1 cellular context compared by ENCODE assay signal in the genomic region with DNA sequence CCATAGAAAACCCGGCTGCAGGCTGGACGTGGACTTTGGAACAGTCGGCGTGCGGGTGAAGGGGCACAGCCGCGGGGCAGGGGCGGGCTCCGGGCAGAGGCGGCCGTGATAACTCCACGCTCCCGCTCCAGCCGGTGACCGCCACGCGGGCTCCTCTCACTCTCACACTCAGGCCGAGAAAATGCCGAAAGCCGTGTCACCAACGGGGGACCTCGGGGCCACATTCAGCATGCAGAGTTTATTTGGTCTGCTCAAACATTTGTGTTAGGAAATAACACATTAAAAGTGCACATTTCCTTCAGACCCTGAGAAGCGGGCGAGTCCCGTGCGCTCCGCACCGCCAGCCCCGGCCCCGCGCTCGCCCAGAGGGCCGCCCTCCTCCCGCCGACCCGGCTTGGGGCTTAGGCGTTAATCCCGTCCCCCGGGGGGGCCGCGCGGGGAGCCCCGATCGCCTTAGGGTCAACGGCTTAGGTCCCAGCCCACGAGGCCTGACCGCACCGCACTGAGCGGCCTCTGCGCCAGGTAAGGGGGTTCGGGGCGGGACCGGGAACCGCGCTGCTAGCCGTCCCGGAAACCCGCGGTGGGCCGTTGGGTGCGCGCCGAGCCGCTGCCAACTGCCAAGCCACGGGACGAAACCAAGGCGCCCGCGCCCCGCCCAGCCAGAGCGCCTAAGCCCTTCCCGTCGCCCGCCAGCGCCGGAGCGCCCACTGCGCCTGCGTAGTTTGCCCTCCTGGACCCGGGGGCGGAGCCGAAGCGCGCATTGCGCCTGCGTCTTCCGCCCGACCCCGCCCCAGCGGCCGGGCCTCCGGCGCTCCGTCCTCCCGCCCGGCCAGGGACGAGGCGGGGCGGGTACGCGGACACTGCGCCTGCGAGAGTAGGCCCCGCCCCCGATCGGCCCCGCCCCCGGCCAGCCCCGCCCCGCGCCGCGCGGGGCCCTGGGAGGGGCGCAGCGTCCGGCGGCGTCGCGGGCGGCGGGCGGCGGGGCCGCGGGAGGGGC.
TF ChIP-seq lines count a peak whose summit lies in the region.

A gene with protein sequence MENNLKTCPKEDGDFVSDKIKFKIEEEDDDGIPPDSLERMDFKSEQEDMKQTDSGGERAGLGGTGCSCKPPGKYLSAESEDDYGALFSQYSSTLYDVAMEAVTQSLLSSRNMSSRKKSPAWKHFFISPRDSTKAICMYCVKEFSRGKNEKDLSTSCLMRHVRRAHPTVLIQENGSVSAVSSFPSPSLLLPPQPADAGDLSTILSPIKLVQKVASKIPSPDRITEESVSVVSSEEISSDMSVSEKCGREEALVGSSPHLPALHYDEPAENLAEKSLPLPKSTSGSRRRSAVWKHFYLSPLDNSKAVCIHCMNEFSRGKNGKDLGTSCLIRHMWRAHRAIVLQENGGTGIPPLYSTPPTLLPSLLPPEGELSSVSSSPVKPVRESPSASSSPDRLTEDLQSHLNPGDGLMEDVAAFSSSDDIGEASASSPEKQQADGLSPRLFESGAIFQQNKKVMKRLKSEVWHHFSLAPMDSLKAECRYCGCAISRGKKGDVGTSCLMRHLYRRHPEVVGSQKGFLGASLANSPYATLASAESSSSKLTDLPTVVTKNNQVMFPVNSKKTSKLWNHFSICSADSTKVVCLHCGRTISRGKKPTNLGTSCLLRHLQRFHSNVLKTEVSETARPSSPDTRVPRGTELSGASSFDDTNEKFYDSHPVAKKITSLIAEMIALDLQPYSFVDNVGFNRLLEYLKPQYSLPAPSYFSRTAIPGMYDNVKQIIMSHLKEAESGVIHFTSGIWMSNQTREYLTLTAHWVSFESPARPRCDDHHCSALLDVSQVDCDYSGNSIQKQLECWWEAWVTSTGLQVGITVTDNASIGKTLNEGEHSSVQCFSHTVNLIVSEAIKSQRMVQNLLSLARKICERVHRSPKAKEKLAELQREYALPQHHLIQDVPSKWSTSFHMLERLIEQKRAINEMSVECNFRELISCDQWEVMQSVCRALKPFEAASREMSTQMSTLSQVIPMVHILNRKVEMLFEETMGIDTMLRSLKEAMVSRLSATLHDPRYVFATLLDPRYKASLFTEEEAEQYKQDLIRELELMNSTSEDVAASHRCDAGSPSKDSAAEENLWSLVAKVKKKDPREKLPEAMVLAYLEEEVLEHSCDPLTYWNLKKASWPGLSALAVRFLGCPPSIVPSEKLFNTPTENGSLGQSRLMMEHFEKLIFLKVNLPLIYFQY (plus strand): TSS at position 947 of the 997 bp plus-strand sequence. CDS start 29,819 bp downstream, outside the sequence.

TF ChIP-seq in HepG2, 621 proteins besides CTCF, POLR2A, EP300 and RAD21 (continued from another document and continues in another):
- TF ChIP-seq, protein P1, sequence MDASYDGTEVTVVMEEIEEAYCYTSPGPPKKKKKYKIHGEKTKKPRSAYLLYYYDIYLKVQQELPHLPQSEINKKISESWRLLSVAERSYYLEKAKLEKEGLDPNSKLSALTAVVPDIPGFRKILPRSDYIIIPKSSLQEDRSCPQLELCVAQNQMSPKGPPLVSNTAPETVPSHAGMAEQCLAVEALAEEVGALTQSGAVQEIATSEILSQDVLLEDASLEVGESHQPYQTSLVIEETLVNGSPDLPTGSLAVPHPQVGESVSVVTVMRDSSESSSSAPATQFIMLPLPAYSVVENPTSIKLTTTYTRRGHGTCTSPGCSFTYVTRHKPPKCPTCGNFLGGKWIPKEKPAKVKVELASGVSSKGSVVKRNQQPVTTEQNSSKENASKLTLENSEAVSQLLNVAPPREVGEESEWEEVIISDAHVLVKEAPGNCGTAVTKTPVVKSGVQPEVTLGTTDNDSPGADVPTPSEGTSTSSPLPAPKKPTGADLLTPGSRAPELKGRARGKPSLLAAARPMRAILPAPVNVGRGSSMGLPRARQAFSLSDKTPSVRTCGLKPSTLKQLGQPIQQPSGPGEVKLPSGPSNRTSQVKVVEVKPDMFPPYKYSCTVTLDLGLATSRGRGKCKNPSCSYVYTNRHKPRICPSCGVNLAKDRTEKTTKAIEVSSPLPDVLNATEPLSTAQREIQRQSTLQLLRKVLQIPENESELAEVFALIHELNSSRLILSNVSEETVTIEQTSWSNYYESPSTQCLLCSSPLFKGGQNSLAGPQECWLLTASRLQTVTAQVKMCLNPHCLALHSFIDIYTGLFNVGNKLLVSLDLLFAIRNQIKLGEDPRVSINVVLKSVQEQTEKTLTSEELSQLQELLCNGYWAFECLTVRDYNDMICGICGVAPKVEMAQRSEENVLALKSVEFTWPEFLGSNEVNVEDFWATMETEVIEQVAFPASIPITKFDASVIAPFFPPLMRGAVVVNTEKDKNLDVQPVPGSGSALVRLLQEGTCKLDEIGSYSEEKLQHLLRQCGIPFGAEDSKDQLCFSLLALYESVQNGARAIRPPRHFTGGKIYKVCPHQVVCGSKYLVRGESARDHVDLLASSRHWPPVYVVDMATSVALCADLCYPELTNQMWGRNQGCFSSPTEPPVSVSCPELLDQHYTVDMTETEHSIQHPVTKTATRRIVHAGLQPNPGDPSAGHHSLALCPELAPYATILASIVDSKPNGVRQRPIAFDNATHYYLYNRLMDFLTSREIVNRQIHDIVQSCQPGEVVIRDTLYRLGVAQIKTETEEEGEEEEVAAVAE (CRISPR knock-in tag; IDR thresholded peaks at IDR 0.05; ENCODE audit: borderline replicate concordance) = no peak
- no peak for TF ChIP-seq SSRP1 (CRISPR knock-in tag; IDR thresholded peaks at IDR 0.05)
- peak; percentile 76; the same call in 1 of the 2 replicates for TF ChIP-seq RFXAP (CRISPR knock-in tag; IDR thresholded peaks at IDR 0.05; ENCODE audit: borderline replicate concordance)
- no peak for TF ChIP-seq IRX3 (CRISPR knock-in tag; IDR thresholded peaks at IDR 0.05; ENCODE audit: borderline replicate concordance, low read depth)
- TF ChIP-seq ZNF350 (CRISPR knock-in tag; IDR thresholded peaks at IDR 0.05; ENCODE audit: borderline replicate concordance, low read depth) = 0 out of 2 replicates have a peak, but pooled peaks have one; percentile 59
- TF ChIP-seq, protein P2, sequence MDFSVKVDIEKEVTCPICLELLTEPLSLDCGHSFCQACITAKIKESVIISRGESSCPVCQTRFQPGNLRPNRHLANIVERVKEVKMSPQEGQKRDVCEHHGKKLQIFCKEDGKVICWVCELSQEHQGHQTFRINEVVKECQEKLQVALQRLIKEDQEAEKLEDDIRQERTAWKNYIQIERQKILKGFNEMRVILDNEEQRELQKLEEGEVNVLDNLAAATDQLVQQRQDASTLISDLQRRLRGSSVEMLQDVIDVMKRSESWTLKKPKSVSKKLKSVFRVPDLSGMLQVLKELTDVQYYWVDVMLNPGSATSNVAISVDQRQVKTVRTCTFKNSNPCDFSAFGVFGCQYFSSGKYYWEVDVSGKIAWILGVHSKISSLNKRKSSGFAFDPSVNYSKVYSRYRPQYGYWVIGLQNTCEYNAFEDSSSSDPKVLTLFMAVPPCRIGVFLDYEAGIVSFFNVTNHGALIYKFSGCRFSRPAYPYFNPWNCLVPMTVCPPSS (IDR thresholded peaks at IDR 0.05) = no peak
- TF ChIP-seq ZNF20 (CRISPR knock-in tag; IDR thresholded peaks at IDR 0.05) = no peak
- peak; percentile 79; the same call in 1 of the 2 replicates for TF ChIP-seq ATF7-NPFF (CRISPR knock-in tag; IDR thresholded peaks at IDR 0.05; ENCODE audit: low read depth)
- no peak for TF ChIP-seq ZNF343 (CRISPR knock-in tag; IDR thresholded peaks at IDR 0.05)
- TF ChIP-seq, protein P3, sequence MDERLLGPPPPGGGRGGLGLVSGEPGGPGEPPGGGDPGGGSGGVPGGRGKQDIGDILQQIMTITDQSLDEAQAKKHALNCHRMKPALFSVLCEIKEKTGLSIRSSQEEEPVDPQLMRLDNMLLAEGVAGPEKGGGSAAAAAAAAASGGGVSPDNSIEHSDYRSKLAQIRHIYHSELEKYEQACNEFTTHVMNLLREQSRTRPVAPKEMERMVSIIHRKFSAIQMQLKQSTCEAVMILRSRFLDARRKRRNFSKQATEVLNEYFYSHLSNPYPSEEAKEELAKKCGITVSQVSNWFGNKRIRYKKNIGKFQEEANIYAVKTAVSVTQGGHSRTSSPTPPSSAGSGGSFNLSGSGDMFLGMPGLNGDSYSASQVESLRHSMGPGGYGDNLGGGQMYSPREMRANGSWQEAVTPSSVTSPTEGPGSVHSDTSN (CRISPR knock-in tag; IDR thresholded peaks at IDR 0.05) = no peak
- TF ChIP-seq RFXANK (CRISPR knock-in tag; IDR thresholded peaks at IDR 0.05) = no peak
- TF ChIP-seq DNMT3B (CRISPR knock-in tag; conservative IDR thresholded peaks at IDR 0.05) = no peak
- peak; percentile 31 for TF ChIP-seq HNRNPK (IDR thresholded peaks at IDR 0.05; ENCODE audit: low read depth, low read length, poor library complexity, severe bottlenecking)
- TF ChIP-seq, protein P4, sequence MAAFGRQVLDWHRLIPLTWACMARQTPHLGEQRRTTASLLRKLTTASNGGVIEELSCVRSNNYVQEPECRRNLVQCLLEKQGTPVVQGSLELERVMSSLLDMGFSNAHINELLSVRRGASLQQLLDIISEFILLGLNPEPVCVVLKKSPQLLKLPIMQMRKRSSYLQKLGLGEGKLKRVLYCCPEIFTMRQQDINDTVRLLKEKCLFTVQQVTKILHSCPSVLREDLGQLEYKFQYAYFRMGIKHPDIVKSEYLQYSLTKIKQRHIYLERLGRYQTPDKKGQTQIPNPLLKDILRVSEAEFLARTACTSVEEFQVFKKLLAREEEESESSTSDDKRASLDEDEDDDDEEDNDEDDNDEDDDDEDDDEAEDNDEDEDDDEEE (CRISPR knock-in tag; IDR thresholded peaks at IDR 0.05) = peak; percentile 94
- no peak for TF ChIP-seq SOX13 (IDR thresholded peaks at IDR 0.05)
- TF ChIP-seq SOX13 (CRISPR knock-in tag; conservative IDR thresholded peaks at IDR 0.05 in 1 of 2, IDR thresholded peaks at IDR 0.05 in 1 of 2) = 0 out of 4 replicates have a peak, but pooled peaks of 1 of the 2 experiments have one; percentile 14
- TF ChIP-seq, protein P5, sequence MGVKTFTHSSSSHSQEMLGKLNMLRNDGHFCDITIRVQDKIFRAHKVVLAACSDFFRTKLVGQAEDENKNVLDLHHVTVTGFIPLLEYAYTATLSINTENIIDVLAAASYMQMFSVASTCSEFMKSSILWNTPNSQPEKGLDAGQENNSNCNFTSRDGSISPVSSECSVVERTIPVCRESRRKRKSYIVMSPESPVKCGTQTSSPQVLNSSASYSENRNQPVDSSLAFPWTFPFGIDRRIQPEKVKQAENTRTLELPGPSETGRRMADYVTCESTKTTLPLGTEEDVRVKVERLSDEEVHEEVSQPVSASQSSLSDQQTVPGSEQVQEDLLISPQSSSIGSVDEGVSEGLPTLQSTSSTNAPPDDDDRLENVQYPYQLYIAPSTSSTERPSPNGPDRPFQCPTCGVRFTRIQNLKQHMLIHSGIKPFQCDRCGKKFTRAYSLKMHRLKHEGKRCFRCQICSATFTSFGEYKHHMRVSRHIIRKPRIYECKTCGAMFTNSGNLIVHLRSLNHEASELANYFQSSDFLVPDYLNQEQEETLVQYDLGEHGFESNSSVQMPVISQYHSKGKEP (CRISPR knock-in tag; IDR thresholded peaks at IDR 0.05) = no peak
- 0 out of 2 replicates have a peak, but pooled peaks have one; percentile 21 for TF ChIP-seq ZSCAN29 (CRISPR knock-in tag; conservative IDR thresholded peaks at IDR 0.05)
- TF ChIP-seq ELF4 (CRISPR knock-in tag; IDR thresholded peaks at IDR 0.05; ENCODE audit: borderline replicate concordance) = no peak
- TF ChIP-seq, protein P6, sequence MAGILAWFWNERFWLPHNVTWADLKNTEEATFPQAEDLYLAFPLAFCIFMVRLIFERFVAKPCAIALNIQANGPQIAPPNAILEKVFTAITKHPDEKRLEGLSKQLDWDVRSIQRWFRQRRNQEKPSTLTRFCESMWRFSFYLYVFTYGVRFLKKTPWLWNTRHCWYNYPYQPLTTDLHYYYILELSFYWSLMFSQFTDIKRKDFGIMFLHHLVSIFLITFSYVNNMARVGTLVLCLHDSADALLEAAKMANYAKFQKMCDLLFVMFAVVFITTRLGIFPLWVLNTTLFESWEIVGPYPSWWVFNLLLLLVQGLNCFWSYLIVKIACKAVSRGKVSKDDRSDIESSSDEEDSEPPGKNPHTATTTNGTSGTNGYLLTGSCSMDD (CRISPR knock-in tag; IDR thresholded peaks at IDR 0.05) = no peak
- no peak for TF ChIP-seq ISX (CRISPR knock-in tag; conservative IDR thresholded peaks at IDR 0.05)
- TF ChIP-seq ELF1 (CRISPR knock-in tag; IDR thresholded peaks at IDR 0.05) = no peak; the same call in 1 of the 2 replicates
- TF ChIP-seq PITX1 (CRISPR knock-in tag; IDR thresholded peaks at IDR 0.05) = peak; percentile 96
- TF ChIP-seq SATB2 (CRISPR knock-in tag; IDR thresholded peaks at IDR 0.05) = no peak
- peak; percentile 91 for TF ChIP-seq ZNF709 (CRISPR knock-in tag; IDR thresholded peaks at IDR 0.05)
- TF ChIP-seq, protein P7, sequence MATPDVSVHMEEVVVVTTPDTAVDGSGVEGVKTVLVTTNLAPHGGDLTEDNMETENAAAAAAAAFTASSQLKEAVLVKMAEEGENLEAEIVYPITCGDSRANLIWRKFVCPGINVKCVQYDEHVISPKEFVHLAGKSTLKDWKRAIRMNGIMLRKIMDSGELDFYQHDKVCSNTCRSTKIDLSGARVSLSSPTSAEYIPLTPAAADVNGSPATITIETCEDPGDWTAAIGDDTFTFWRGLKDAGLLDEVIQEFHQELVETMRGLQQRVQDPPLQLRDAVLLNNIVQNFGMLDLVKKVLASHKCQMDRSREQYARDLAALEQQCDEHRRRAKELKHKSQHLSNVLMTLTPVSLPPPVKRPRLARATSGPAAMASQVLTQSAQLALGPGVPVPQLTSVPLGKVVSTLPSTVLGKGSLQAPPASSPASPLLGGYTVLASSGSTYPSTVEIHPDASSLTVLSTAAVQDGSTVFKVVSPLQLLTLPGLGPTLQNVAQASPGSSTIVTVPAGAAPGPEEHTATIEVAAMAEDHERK (CRISPR knock-in tag; IDR thresholded peaks at IDR 0.05; ENCODE audit: low read depth) = 0 out of 2 replicates have a peak, but pooled peaks have one; percentile 17
- peak; percentile 74; the same call in 1 of the 2 replicates for TF ChIP-seq ZNF772 (CRISPR knock-in tag; IDR thresholded peaks at IDR 0.05)
- TF ChIP-seq, protein P8, sequence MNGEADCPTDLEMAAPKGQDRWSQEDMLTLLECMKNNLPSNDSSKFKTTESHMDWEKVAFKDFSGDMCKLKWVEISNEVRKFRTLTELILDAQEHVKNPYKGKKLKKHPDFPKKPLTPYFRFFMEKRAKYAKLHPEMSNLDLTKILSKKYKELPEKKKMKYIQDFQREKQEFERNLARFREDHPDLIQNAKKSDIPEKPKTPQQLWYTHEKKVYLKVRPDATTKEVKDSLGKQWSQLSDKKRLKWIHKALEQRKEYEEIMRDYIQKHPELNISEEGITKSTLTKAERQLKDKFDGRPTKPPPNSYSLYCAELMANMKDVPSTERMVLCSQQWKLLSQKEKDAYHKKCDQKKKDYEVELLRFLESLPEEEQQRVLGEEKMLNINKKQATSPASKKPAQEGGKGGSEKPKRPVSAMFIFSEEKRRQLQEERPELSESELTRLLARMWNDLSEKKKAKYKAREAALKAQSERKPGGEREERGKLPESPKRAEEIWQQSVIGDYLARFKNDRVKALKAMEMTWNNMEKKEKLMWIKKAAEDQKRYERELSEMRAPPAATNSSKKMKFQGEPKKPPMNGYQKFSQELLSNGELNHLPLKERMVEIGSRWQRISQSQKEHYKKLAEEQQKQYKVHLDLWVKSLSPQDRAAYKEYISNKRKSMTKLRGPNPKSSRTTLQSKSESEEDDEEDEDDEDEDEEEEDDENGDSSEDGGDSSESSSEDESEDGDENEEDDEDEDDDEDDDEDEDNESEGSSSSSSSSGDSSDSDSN (CRISPR knock-in tag; IDR thresholded peaks at IDR 0.05) = peak; percentile 90
- TF ChIP-seq, protein P9, sequence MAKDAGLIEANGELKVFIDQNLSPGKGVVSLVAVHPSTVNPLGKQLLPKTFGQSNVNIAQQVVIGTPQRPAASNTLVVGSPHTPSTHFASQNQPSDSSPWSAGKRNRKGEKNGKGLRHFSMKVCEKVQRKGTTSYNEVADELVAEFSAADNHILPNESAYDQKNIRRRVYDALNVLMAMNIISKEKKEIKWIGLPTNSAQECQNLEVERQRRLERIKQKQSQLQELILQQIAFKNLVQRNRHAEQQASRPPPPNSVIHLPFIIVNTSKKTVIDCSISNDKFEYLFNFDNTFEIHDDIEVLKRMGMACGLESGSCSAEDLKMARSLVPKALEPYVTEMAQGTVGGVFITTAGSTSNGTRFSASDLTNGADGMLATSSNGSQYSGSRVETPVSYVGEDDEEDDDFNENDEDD (CRISPR knock-in tag; IDR thresholded peaks at IDR 0.05; ENCODE audit: borderline replicate concordance) = peak; percentile 21; the same call in 1 of the 2 replicates
